10 cellular contexts compared by ENCODE assay signal in genomic region chr18:12837747-12838146, GRCh38. TPM values are rescaled to one million over a fixed set of nuclear protein-coding genes. Genes with fewer than 3 reads are reported as not detected.
DNase-seq lines count a peak whose midpoint lies in the region; ATAC-seq, FAIRE-seq and TF ChIP-seq lines count a peak whose summit lies in the region.
"Had no signal": no experiment of that assay in that cellular context is flagged by ENCODE, and none has a peak within 500 bp of the region (broad histone marks: within the 10 kb centered on the region; RNA-seq: fewer than 3 reads in every experiment).

No MANE protein-coding gene starts in this region.

- no peaks in the 10 kb centered on the region for H3K27me3 Mint-ChIP-seq in dendritic cell treated with granulocyte-macrophage colony-stimulating factor and Interleukin-4, amounts not matched to agents 40 ng/mL and 50 ng/mL, for 4 days

- peak overlapping the region; percentile 56 for H3K9ac ChIP-seq in GM23248

- CTCF ChIA-PET in PC-9 (lab: Charles Lee): interaction anchor here (0.6 kb wide), 1 partner anchor 509 kb away, joined by 3 read pairs; no protein-coding TSS in a partner anchor

- H3K36me3 ChIP-seq in GM23248 (ENCODE audit: low read depth): no peaks in the 10 kb centered on the region
- peaks cover 34% of the 10 kb centered on the region for H3K36me3 ChIP-seq in PC-9 (ENCODE audit: low read depth)
- peaks cover 0 to 8% (median 0%) of the 10 kb centered on the region in 3 donors for H3K36me3 ChIP-seq in pancreas
- H3K36me3 ChIP-seq in suprapubic skin: peaks cover 16% of the 10 kb centered on the region

- H3K4me3 ChIP-seq in GM23248 (peak overlapping the region; percentile 51), PC-9 (peak overlapping the region; percentile 23; the same call in 1 of the 2 replicates), pancreas (no peak overlapping the region), suprapubic skin (no peak overlapping the region)

- H3K9me3 ChIP-seq in GM23248 (ENCODE audit: low read depth) (no peaks in the 10 kb centered on the region), PC-9 (ENCODE audit: insufficient read depth, low read depth) (no peaks in the 10 kb centered on the region), pancreas (no peaks in the 10 kb centered on the region), suprapubic skin (no peaks in the 10 kb centered on the region)

- in situ Hi-C loops in GM23248 (cut with MboI): no loop called here

- intact Hi-C loops in PC-9 (cut with micrococcal nuclease; ENCODE audit: unreplicated experiment): loop anchor here (1.0 to 5.0 kb wide), 5 partner anchors 25 to 111 kb away; partner anchors contain the start of gene SEH1L
- intact Hi-C loops in dendritic cell treated with granulocyte-macrophage colony-stimulating factor and Interleukin-4, amounts not matched to agents 40 ng/mL and 50 ng/mL, for 4 days (cut with micrococcal nuclease): loop anchor here (2.0 kb wide), 1 partner anchor 109 kb away; no protein-coding TSS in a partner anchor
- intact Hi-C loops in pancreas (cut with DNase I): loop anchor here in 1 of 3 donors (10.0 kb wide), 1 partner anchor 63 kb away; no protein-coding TSS in a partner anchor

- H3K36me3 Mint-ChIP-seq in dendritic cell treated with granulocyte-macrophage colony-stimulating factor and Interleukin-4, amounts not matched to agents 40 ng/mL and 50 ng/mL, for 4 days (ENCODE audit: low read depth): peaks cover 63% of the 10 kb centered on the region

- H3K9me2 ChIP-seq in GM23248 (ENCODE audit: insufficient read depth) (no peaks in the 10 kb centered on the region), PC-9 (ENCODE audit: insufficient read depth) (no peaks in the 10 kb centered on the region)

- POLR2A ChIA-PET in PC-9 (lab: Charles Lee; ENCODE audit: unreplicated experiment): interaction anchor here (0.6 to 1.0 kb wide), 4 partner anchors 18 to 54 kb away, joined by 3 to 15 read pairs (median 10); partner anchors contain the start of gene PTPN2

- peak overlapping the region; percentile 97 for H3K27ac Mint-ChIP-seq in dendritic cell treated with granulocyte-macrophage colony-stimulating factor and Interleukin-4, amounts not matched to agents 40 ng/mL and 50 ng/mL, for 4 days

- BruUV-seq in PC-9 (replicated peaks; lab: Mats Ljungman, UMichigan): TSS peak; percentile 13

- no peak for TF ChIP-seq EP300 in suprapubic skin (IDR thresholded peaks at IDR 0.05)

- no peak for FAIRE-seq in pancreas (lab: Jason Lieb, UNC)

- H3K79me2 ChIP-seq in GM23248 (ENCODE audit: insufficient read depth): peaks cover 65% of the 10 kb centered on the region
- H3K79me2 ChIP-seq in PC-9 (ENCODE audit: low read depth): peaks cover 79% of the 10 kb centered on the region

- H3K27me3 ChIP-seq in GM23248 (replicated peaks; ENCODE audit: insufficient read depth) (no peaks in the 10 kb centered on the region), PC-9 (ENCODE audit: insufficient read depth, low read depth) (no peaks in the 10 kb centered on the region), pancreas (no peaks in the 10 kb centered on the region), suprapubic skin (no peaks in the 10 kb centered on the region)

- peaks cover 40% of the 10 kb centered on the region for H3F3A ChIP-seq in GM23248 (ENCODE audit: insufficient read depth)
- H3F3A ChIP-seq in PC-9 (ENCODE audit: insufficient read depth, low read depth): peaks cover 41% of the 10 kb centered on the region

- H3K4me1 ChIP-seq in GM23248 (ENCODE audit: insufficient read depth): peaks cover 38% of the 10 kb centered on the region
- H3K4me1 ChIP-seq in PC-9 (replicated peaks; ENCODE audit: insufficient read depth): peaks cover 53% of the 10 kb centered on the region
- peaks cover 8 to 30% (median 22%) of the 10 kb centered on the region in 3 donors for H3K4me1 ChIP-seq in pancreas
- peaks cover 24% of the 10 kb centered on the region for H3K4me1 ChIP-seq in suprapubic skin

- TF ChIP-seq CTCF in PC-9 (conservative IDR thresholded peaks at IDR 0.05): no peak
- no peak for TF ChIP-seq CTCF in pancreas (IDR thresholded peaks at IDR 0.05)
- TF ChIP-seq CTCF in suprapubic skin (IDR thresholded peaks at IDR 0.05): no peak

- DNase-seq in GM23248 (peak; percentile 58), PC-9 (peak in 1 of 2 experiments; percentile 77), pancreas (no peak), suprapubic skin (ENCODE audit: low spot score in 2 of 2) (no peak), KG1 (lab: John Stamatoyannopoulos, UW) (no peak)
- DNase-seq: NCI-H1694 treated with DMSO at 0.1 percent for 48 hours had no signal

- H3K27ac ChIP-seq in GM23248 (peak overlapping the region; percentile 86), PC-9 (peak overlapping the region; percentile 100), pancreas (peak overlapping the region; percentile 55 to 91 (median 87)), suprapubic skin (no peak overlapping the region)

- H3K4me2 ChIP-seq in GM23248 (ENCODE audit: unreplicated experiment) (peak overlapping the region; percentile 74), PC-9 (peak overlapping the region; percentile 84)

- ATAC-seq in pancreas: peak in 3 of 4 donors; percentile 8 to 38 (median 12)
- no peak for ATAC-seq in GM19467 (IDR thresholded peaks at IDR 0.05; ENCODE audit: unreplicated experiment)
- no peak for ATAC-seq in GM18858 (IDR thresholded peaks at IDR 0.05; ENCODE audit: unreplicated experiment)

- H3K9me3 Mint-ChIP-seq in dendritic cell treated with granulocyte-macrophage colony-stimulating factor and Interleukin-4, amounts not matched to agents 40 ng/mL and 50 ng/mL, for 4 days: no peaks in the 10 kb centered on the region
- H3K9me3 Mint-ChIP-seq: endodermal cell had no signal

- H2AFZ ChIP-seq in GM23248: peak overlapping the region; percentile 32
- no peak overlapping the region for H2AFZ ChIP-seq in PC-9

- TF ChIP-seq POLR2A in suprapubic skin (IDR thresholded peaks at IDR 0.05): no peak

- no peaks in the 10 kb centered on the region for H4K20me1 ChIP-seq in GM23248 (ENCODE audit: insufficient read depth)
- no peaks in the 10 kb centered on the region for H4K20me1 ChIP-seq in PC-9 (ENCODE audit: insufficient read depth)

- peaks cover 67% of the 10 kb centered on the region for H3K4me1 Mint-ChIP-seq in dendritic cell treated with granulocyte-macrophage colony-stimulating factor and Interleukin-4, amounts not matched to agents 40 ng/mL and 50 ng/mL, for 4 days (ENCODE audit: low read depth)

- H3K4me3 Mint-ChIP-seq in dendritic cell treated with granulocyte-macrophage colony-stimulating factor and Interleukin-4, amounts not matched to agents 40 ng/mL and 50 ng/mL, for 4 days: peak overlapping the region; percentile 58
- H3K4me3 Mint-ChIP-seq: endodermal cell had no signal

RNA-seq across cellular contexts. Expression of gene PTPN2, which starts 46.3 kb away (rescaled TPM):
- 18.4 and 36.9 TPM in 2 replicates for total RNA-seq in GM23248 (2014; rRNA removed; shearing (Covaris generic))
- 30.5 and 30.6 TPM in 2 replicates for polyA plus RNA-seq in GM23248 (2016; fragmentation: Nextera tagmentation; extraction: Ambion mirVana)
- 77.2 and 78.1 TPM in 2 replicates for total RNA-seq in PC-9 (2021)
- 10 to 100 TPM; 24.8 to 30.5 (median 26.3) TPM for total RNA-seq in pancreas
- 10 to 100 TPM; 22.8 to 37.1 TPM for polyA plus RNA-seq in pancreas
- 10 to 100 TPM; 36.9 to 49.2 (median 38.7) TPM for total RNA-seq in suprapubic skin

Comparison
In these comparisons a context has a peak if more than half of its experiments do, and no peak if none do; other contexts are left out.
1. H3K4me3 ChIP-seq: peak in GM23248 (single experiment) and PC-9 (single experiment); none in pancreas (0 of 4) and suprapubic skin (single experiment).
2. ATAC-seq: peak in pancreas (3 of 4); none in GM19467 (single experiment) and GM18858 (single experiment).